ENCODE assay signal across 8 cellular contexts in the genomic region with DNA sequence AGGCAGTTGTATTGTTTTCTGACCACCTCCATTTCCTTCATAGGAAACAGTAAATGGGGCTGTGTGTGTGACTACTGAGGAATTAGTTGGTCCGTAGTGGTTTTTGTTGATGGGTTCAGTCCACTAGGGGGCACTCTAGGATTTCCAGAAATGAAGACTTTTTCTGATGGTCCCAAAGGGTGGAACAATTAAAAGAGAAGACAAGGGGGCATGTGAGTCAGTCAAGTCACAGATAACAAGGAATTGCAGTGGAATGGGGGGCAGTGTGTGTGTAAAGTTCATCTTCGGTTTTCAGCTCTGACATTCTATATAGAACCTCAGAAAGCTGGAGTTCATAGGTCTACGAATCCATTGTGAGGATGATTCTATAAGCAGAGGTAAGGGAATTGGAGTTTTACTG.
DNase-seq lines count a peak whose midpoint lies in the region; ATAC-seq, FAIRE-seq and TF ChIP-seq lines count a peak whose summit lies in the region.

No MANE protein-coding gene starts in this region.

- H3K27ac Mint-ChIP-seq in T-helper 1 cell treated with Interleukin-12 subunit alpha and Interleukin-12 subunit beta and Interleukin-4 antibody, amounts not matched to agents 30 μg/mL and 1 μg/mL, for 36 hours: no peak overlapping the region

- ATAC-seq in GM19452 (IDR thresholded peaks at IDR 0.05; ENCODE audit: unreplicated experiment) (no peak), HG02571 (IDR thresholded peaks at IDR 0.05; ENCODE audit: unreplicated experiment) (no peak), GM18907 (IDR thresholded peaks at IDR 0.05; ENCODE audit: unreplicated experiment) (no peak)

- peak; percentile 39 for TF ChIP-seq CTCF in fibroblast of pulmonary artery (IDR thresholded peaks at IDR 0.05; ENCODE audit: low read length, missing control alignments)

- no peak overlapping the region for H3K4me3 ChIP-seq in fibroblast of pulmonary artery (replicated peaks; ENCODE audit: low read depth, low read length)

- no peaks in the 10 kb centered on the region for H3K36me3 Mint-ChIP-seq in T-helper 1 cell treated with Interleukin-12 subunit alpha and Interleukin-12 subunit beta and Interleukin-4 antibody, amounts not matched to agents 30 μg/mL and 1 μg/mL, for 36 hours (ENCODE audit: low read depth)

- H3K4me3 Mint-ChIP-seq in T-helper 1 cell treated with Interleukin-12 subunit alpha and Interleukin-12 subunit beta and Interleukin-4 antibody, amounts not matched to agents 30 μg/mL and 1 μg/mL, for 36 hours: peak overlapping the region; percentile 38

- H3K4me1 Mint-ChIP-seq in T-helper 1 cell treated with Interleukin-12 subunit alpha and Interleukin-12 subunit beta and Interleukin-4 antibody, amounts not matched to agents 30 μg/mL and 1 μg/mL, for 36 hours (ENCODE audit: low read depth): no peaks in the 10 kb centered on the region

- peak; percentile 41 for FAIRE-seq in GM18507 (lab: Jason Lieb, UNC)

- peak; percentile 47 for DNase-seq in ACHN
- DNase-seq in GM18507 (ENCODE audit: extremely low spot score, insufficient read length, low read depth): no peak
- peak; percentile 27 for DNase-seq in fibroblast of pulmonary artery (ENCODE audit: low read depth)
- DNase-seq in anterior cingulate cortex (lab: John Stamatoyannopoulos, UW): no peak

- no peaks in the 10 kb centered on the region for H3K9me3 Mint-ChIP-seq in T-helper 1 cell treated with Interleukin-12 subunit alpha and Interleukin-12 subunit beta and Interleukin-4 antibody, amounts not matched to agents 30 μg/mL and 1 μg/mL, for 36 hours

- peaks cover 25% of the 10 kb centered on the region for H3K27me3 Mint-ChIP-seq in T-helper 1 cell treated with Interleukin-12 subunit alpha and Interleukin-12 subunit beta and Interleukin-4 antibody, amounts not matched to agents 30 μg/mL and 1 μg/mL, for 36 hours (ENCODE audit: low read depth)

- in situ Hi-C loops in ACHN (cut with HindIII; ENCODE audit: low pct_ligation_motif_present, low pct_unique_long_range_greater_than_20kb, low sequenced_read_pairs): no loop called here

Comparison
In these comparisons a context has a peak if more than half of its experiments do, and no peak if none do; other contexts are left out.
1. DNase-seq: peak in ACHN (single experiment) and fibroblast of pulmonary artery (single experiment); none in GM18507 (single experiment) and anterior cingulate cortex (0 of 58).